In genomic region chr9:109046346-109046745, GRCh38 we compare ENCODE assay signal across 1 cellular context.
TF ChIP-seq lines count a peak whose summit lies in the region.

No MANE protein-coding gene starts in this region.

TF ChIP-seq in SK-N-SH treated with all-trans-retinoic acid at 6 μM for 48 hours, 23 proteins besides CTCF, POLR2A, EP300 and RAD21 (continued from another document):
- TF ChIP-seq TSHZ2 (CRISPR knock-in tag; IDR thresholded peaks at IDR 0.05) = no peak
- TF ChIP-seq GLIS3 (CRISPR knock-in tag; IDR thresholded peaks at IDR 0.05) = no peak
- no peak for TF ChIP-seq SNAI2 (CRISPR knock-in tag; IDR thresholded peaks at IDR 0.05)
- no peak for TF ChIP-seq ISL1 (CRISPR knock-in tag; IDR thresholded peaks at IDR 0.05)
- TF ChIP-seq ZFP30 (CRISPR knock-in tag; IDR thresholded peaks at IDR 0.05) = no peak
- TF ChIP-seq BACH2 (CRISPR knock-in tag; IDR thresholded peaks at IDR 0.05; ENCODE audit: borderline replicate concordance) = no peak
- TF ChIP-seq TOX (CRISPR knock-in tag; IDR thresholded peaks at IDR 0.05; ENCODE audit: borderline replicate concordance) = no peak
- TF ChIP-seq ZNF70 (CRISPR knock-in tag; IDR thresholded peaks at IDR 0.05) = no peak
- TF ChIP-seq ZC3H10 (CRISPR knock-in tag; IDR thresholded peaks at IDR 0.05) = no peak
- no peak for TF ChIP-seq CSDC2 (CRISPR knock-in tag; IDR thresholded peaks at IDR 0.05)
- TF ChIP-seq CSRNP3 (CRISPR knock-in tag; IDR thresholded peaks at IDR 0.05) = no peak
TF ChIP-seq in SK-N-SH treated with all-trans-retinoic acid at 6 μM for 48 hours: peak in this region for 0.
